ENCODE assay signal across 16 cellular contexts in the genomic region with DNA sequence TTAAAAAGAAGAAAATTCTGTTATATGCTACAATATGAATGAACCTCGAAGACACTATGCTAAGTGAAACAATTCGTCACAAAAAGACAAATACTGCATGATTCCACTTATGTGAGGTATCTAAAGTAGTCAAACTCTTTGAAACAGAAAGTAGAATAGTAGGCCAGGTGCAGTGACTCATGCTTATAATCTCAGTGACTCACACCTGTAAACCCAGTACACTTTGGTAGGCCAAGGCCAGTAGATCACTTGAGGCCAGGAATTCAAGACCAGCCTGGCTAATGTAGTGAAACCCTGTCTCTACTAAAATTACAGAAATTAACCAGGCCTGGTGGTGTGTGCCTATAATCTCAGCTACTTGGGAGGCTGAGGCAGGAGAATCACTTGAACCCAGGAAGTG. TPM values are rescaled to one million over a fixed set of nuclear protein-coding genes. Genes with fewer than 3 reads are reported as not detected.
DNase-seq lines count a peak whose midpoint lies in the region; ATAC-seq, FAIRE-seq and TF ChIP-seq lines count a peak whose summit lies in the region.
"Had no signal": no experiment of that assay in that cellular context is flagged by ENCODE, and none has a peak within 500 bp of the region (broad histone marks: within the 10 kb centered on the region; RNA-seq: fewer than 3 reads in every experiment).

No MANE protein-coding gene starts in this region.

- POLR2A ChIA-PET in HEK293T (lab: Yijun Ruan, JAX) = no interaction called here

- DNase-seq in A172 (ENCODE audit: low spot score) = peak; percentile 46
- peak; percentile 94 for DNase-seq in DMS53 (lab: John Stamatoyannopoulos, UW)
- DNase-seq in RCC 7860 (ENCODE audit: low spot score) = peak; percentile 63
- no peak for DNase-seq in C1 segment of cervical spinal cord (lab: John Stamatoyannopoulos, UW)
- DNase-seq in HEK293T (ENCODE audit: extremely low spot score) = no peak
- DNase-seq: activated CD4-positive, alpha-beta T cell treated with anti-CD3 and anti-CD28 coated beads, Interleukin-2, amount 50 U/mL, for 48 hours; activated naive CD4-positive, alpha-beta T cell treated with Interleukin-2 at 50 U/mL for 16 hours; left ventricle myocardium inferior; naive thymus-derived CD8-positive, alpha-beta T cell; NCI-H1417 treated with DMSO at 0.1 percent for 48 hours; NCI-H524; T-helper 9 cell had no signal

- ATAC-seq in GM21717 (IDR thresholded peaks at IDR 0.05; ENCODE audit: unreplicated experiment) (no peak), HG03565 (IDR thresholded peaks at IDR 0.05; ENCODE audit: unreplicated experiment) (no peak)
- ATAC-seq: naive thymus-derived CD8-positive, alpha-beta T cell; Right ventricle myocardium inferior had no signal

- CTCF ChIA-PET in HEK293T (lab: Yijun Ruan, JAX) = no interaction called here

- FAIRE-seq in RCC 7860 (lab: Jason Lieb, UNC) = peak; percentile 58
- FAIRE-seq in islet of Langerhans (lab: Jason Lieb, UNC) = peak; percentile 38

TF ChIP-seq in HEK293T, 16 proteins besides CTCF, POLR2A, EP300 and RAD21:
- TF ChIP-seq FOXA1 (IDR thresholded peaks at IDR 0.05) (no peak), SP1 (IDR thresholded peaks at IDR 0.05) (no peak), ARNT (IDR thresholded peaks at IDR 0.05) (no peak), LEF1 (IDR thresholded peaks at IDR 0.05; ENCODE audit: borderline replicate concordance) (no peak), PKNOX1 (IDR thresholded peaks at IDR 0.05) (no peak), BHLHE40 (IDR thresholded peaks at IDR 0.05; ENCODE audit: borderline replicate concordance) (no peak), SUZ12 (IDR thresholded peaks at IDR 0.05) (no peak), TARDBP (IDR thresholded peaks at IDR 0.05) (no peak), ELF4 (IDR thresholded peaks at IDR 0.05) (no peak), L3MBTL2 (conservative IDR thresholded peaks at IDR 0.05) (no peak)

RNA-seq across cellular contexts. Expression of gene EPHA10, which starts 25.7 kb away (rescaled TPM):
- not detected in 2 replicates for total RNA-seq in A172 (2014; rRNA removed; shearing (Covaris generic))
- total RNA-seq: naive thymus-derived CD8-positive, alpha-beta T cell had no signal

RNA-seq across cellular contexts. Expression of gene CDCA8, which starts 46.9 kb away (rescaled TPM):
- total RNA-seq in A172 (2014; rRNA removed; shearing (Covaris generic)) = 16.0 and 22.5 TPM in 2 replicates

RNA-seq across cellular contexts. Expression of gene MANEAL, which starts 54.4 kb away (rescaled TPM):
- total RNA-seq in A172 (2014; rRNA removed; shearing (Covaris generic)) = 13.2 and 13.9 TPM in 2 replicates

Comparison
In these comparisons a context has a peak if more than half of its experiments do, and no peak if none do; other contexts are left out.
1. DNase-seq: peak in A172 (single experiment), DMS53 (single experiment) and RCC 7860 (single experiment); none in C1 segment of cervical spinal cord (0 of 14) and HEK293T (single experiment).